ENCODE assay signal across 1 cellular context in the genomic region with DNA sequence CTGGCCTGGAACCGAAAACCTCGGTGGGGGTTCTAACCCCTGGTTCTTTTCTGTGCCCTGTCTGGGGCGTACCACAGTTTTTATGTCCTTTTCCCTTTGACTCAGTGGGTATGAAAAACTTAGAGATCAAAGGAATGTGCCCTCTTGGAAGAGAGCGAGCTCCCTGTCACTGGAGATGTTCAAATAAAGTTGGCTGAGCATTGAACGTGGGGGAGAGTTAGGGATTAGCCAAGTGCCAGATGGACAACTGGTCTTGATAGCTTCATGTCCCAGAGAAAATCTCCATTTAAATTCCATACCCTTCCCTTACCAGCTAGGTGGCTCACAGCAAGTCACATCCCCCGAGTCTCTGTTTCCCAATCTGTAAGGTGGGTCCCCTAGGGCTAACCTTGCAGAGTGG.
TF ChIP-seq lines count a peak whose summit lies in the region.

No MANE protein-coding gene starts in this region.

TF ChIP-seq in HepG2, 621 proteins besides CTCF, POLR2A, EP300 and RAD21:
- TF ChIP-seq, protein P1, sequence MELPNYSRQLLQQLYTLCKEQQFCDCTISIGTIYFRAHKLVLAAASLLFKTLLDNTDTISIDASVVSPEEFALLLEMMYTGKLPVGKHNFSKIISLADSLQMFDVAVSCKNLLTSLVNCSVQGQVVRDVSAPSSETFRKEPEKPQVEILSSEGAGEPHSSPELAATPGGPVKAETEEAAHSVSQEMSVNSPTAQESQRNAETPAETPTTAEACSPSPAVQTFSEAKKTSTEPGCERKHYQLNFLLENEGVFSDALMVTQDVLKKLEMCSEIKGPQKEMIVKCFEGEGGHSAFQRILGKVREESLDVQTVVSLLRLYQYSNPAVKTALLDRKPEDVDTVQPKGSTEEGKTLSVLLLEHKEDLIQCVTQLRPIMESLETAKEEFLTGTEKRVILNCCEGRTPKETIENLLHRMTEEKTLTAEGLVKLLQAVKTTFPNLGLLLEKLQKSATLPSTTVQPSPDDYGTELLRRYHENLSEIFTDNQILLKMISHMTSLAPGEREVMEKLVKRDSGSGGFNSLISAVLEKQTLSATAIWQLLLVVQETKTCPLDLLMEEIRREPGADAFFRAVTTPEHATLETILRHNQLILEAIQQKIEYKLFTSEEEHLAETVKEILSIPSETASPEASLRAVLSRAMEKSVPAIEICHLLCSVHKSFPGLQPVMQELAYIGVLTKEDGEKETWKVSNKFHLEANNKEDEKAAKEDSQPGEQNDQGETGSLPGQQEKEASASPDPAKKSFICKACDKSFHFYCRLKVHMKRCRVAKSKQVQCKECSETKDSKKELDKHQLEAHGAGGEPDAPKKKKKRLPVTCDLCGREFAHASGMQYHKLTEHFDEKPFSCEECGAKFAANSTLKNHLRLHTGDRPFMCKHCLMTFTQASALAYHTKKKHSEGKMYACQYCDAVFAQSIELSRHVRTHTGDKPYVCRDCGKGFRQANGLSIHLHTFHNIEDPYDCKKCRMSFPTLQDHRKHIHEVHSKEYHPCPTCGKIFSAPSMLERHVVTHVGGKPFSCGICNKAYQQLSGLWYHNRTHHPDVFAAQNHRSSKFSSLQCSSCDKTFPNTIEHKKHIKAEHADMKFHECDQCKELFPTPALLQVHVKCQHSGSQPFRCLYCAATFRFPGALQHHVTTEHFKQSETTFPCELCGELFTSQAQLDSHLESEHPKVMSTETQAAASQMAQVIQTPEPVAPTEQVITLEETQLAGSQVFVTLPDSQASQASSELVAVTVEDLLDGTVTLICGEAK (IDR thresholded peaks at IDR 0.05), result peak; percentile 34; the same call in 1 of the 2 replicates
- TF ChIP-seq, protein P1 (CRISPR knock-in tag; IDR thresholded peaks at IDR 0.05), result peak; percentile 97
- TF ChIP-seq ZNF629 (CRISPR knock-in tag; conservative IDR thresholded peaks at IDR 0.05) (peak; percentile 55), PITX1 (CRISPR knock-in tag; IDR thresholded peaks at IDR 0.05) (no peak)
